In the genomic region with DNA sequence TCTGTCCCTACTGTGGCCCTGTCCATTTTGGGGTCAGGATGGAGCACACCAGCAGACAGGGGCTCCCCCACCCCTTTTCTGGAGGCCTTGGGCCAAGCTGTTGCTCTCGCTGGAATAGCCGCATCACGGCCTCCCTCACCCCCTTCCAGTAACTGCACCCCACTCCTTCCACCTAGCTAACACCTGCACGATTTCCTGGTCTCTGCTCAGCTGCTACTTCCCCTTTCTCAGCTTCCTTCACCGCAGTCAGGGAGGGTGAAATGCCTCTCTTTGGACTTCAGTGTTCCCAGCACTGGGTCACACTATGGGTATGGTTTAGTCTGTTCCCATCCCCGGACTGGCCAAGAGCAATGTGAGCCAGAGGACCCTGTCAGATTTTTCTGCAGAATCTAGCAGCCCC, we compare ENCODE assay signal across 12 cellular contexts.
DNase-seq lines count a peak whose midpoint lies in the region; ATAC-seq lines count a peak whose summit lies in the region.
"Had no signal": no experiment of that assay in that cellular context is flagged by ENCODE, and none has a peak within 500 bp of the region (broad histone marks: within the 10 kb centered on the region; RNA-seq: fewer than 3 reads in every experiment).

No MANE protein-coding gene starts in this region.

- no peak overlapping the region for H3K4me3 Mint-ChIP-seq in activated CD8-positive, alpha-beta memory T cell treated with anti-CD3 and anti-CD28 coated beads, Interleukin-2, amount 10 ng/mL, durations not matched to agents 7 days and 5 days
- no peak overlapping the region for H3K4me3 Mint-ChIP-seq in stimulated activated naive B cell treated with anti-CD40 and anti-IgM and Interleukin-4, amounts not matched to agents 10 μg/mL and 1 μg/mL and 100 μg/mL, for 72 hours
- H3K4me3 Mint-ChIP-seq: activated T-cell treated with anti-CD3 and anti-CD28 coated beads, Interleukin-2, amount 50 U/mL, for 24 hours had no signal

- no peaks in the 10 kb centered on the region for H3K9me3 Mint-ChIP-seq in activated CD8-positive, alpha-beta memory T cell treated with anti-CD3 and anti-CD28 coated beads, Interleukin-2, amount 10 ng/mL, durations not matched to agents 7 days and 5 days (ENCODE audit: low read depth)
- no peaks in the 10 kb centered on the region for H3K9me3 Mint-ChIP-seq in stimulated activated naive B cell treated with anti-CD40 and anti-IgM and Interleukin-4, amounts not matched to agents 10 μg/mL and 1 μg/mL and 100 μg/mL, for 72 hours
- H3K9me3 Mint-ChIP-seq: activated T-cell treated with anti-CD3 and anti-CD28 coated beads, Interleukin-2, amount 50 U/mL, for 24 hours had no signal

- CTCF ChIA-PET in activated CD8-positive, alpha-beta memory T cell treated with anti-CD3 and anti-CD28 coated beads, Interleukin-2, amount 10 ng/mL, durations not matched to agents 7 days and 5 days (lab: Charles Lee), result no interaction called here

- peak; percentile 20 for ATAC-seq in activated CD8-positive, alpha-beta memory T cell treated with anti-CD3 and anti-CD28 coated beads, Interleukin-2, amount 10 ng/mL, durations not matched to agents 7 days and 5 days
- ATAC-seq in HG02588 (IDR thresholded peaks at IDR 0.05; ENCODE audit: unreplicated experiment) (peak; percentile 86), HG03460 (IDR thresholded peaks at IDR 0.05; ENCODE audit: unreplicated experiment) (peak; percentile 76), esophagus mucosa (no peak), HG03097 (IDR thresholded peaks at IDR 0.05; ENCODE audit: low FRiP score, unreplicated experiment) (no peak)
- ATAC-seq in stimulated activated naive B cell treated with anti-CD40 and anti-IgM and Interleukin-4, amounts not matched to agents 10 μg/mL and 1 μg/mL and 100 μg/mL, for 72 hours (replicated peaks), result peak; percentile 62 to 67

- H3K27ac Mint-ChIP-seq in activated CD8-positive, alpha-beta memory T cell treated with anti-CD3 and anti-CD28 coated beads, Interleukin-2, amount 10 ng/mL, durations not matched to agents 7 days and 5 days, result no peak overlapping the region
- H3K27ac Mint-ChIP-seq in stimulated activated naive B cell treated with anti-CD40 and anti-IgM and Interleukin-4, amounts not matched to agents 10 μg/mL and 1 μg/mL and 100 μg/mL, for 72 hours, result no peak overlapping the region
- H3K27ac Mint-ChIP-seq: activated T-cell treated with anti-CD3 and anti-CD28 coated beads, Interleukin-2, amount 50 U/mL, for 24 hours had no signal

- DNase-seq in activated CD8-positive, alpha-beta memory T cell treated with anti-CD3 and anti-CD28 coated beads, Interleukin-2, amount 10 ng/mL, durations not matched to agents 7 days and 5 days, result no peak
- DNase-seq in activated CD8-positive, alpha-beta memory T cell treated with anti-CD3 and anti-CD28 coated beads for 24 hours, result no peak
- no peak for DNase-seq in stimulated activated naive B cell treated with anti-CD40 and anti-IgM and Interleukin-4, amounts not matched to agents 10 μg/mL and 1 μg/mL and 100 μg/mL, for 72 hours
- no peak for DNase-seq in OCI-M2 (lab: John Stamatoyannopoulos, UW; ENCODE audit: unreplicated experiment)
- DNase-seq: activated T-cell treated with anti-CD3 and anti-CD28 coated beads, Interleukin-2, amount 50 U/mL, for 24 hours; DMS153; NCI-H2171 treated with DMSO at 0.1 percent for 48 hours; stimulated activated CD4-positive, alpha-beta T cell treated with anti-CD3 and anti-CD28 coated beads, Interleukin-4, amount 100 ng/mL, for 1 hour had no signal

- no peaks in the 10 kb centered on the region for H3K36me3 Mint-ChIP-seq in activated CD8-positive, alpha-beta memory T cell treated with anti-CD3 and anti-CD28 coated beads, Interleukin-2, amount 10 ng/mL, durations not matched to agents 7 days and 5 days
- H3K36me3 Mint-ChIP-seq in stimulated activated naive B cell treated with anti-CD40 and anti-IgM and Interleukin-4, amounts not matched to agents 10 μg/mL and 1 μg/mL and 100 μg/mL, for 72 hours, result no peaks in the 10 kb centered on the region

- peaks cover 21% of the 10 kb centered on the region for H3K27me3 Mint-ChIP-seq in activated CD8-positive, alpha-beta memory T cell treated with anti-CD3 and anti-CD28 coated beads, Interleukin-2, amount 10 ng/mL, durations not matched to agents 7 days and 5 days
- H3K27me3 Mint-ChIP-seq in stimulated activated naive B cell treated with anti-CD40 and anti-IgM and Interleukin-4, amounts not matched to agents 10 μg/mL and 1 μg/mL and 100 μg/mL, for 72 hours, result peaks cover 14 to 28% of the 10 kb centered on the region in 2 donors

- H3K4me1 Mint-ChIP-seq in activated CD8-positive, alpha-beta memory T cell treated with anti-CD3 and anti-CD28 coated beads, Interleukin-2, amount 10 ng/mL, durations not matched to agents 7 days and 5 days, result peaks cover 12% of the 10 kb centered on the region
- peaks cover 10 to 13% of the 10 kb centered on the region in 2 donors for H3K4me1 Mint-ChIP-seq in stimulated activated naive B cell treated with anti-CD40 and anti-IgM and Interleukin-4, amounts not matched to agents 10 μg/mL and 1 μg/mL and 100 μg/mL, for 72 hours

Comparison
In these comparisons a context has a peak if more than half of its experiments do, and no peak if none do; other contexts are left out.
1. ATAC-seq: peak in activated CD8-positive, alpha-beta memory T cell treated with anti-CD3 and anti-CD28 coated beads, Interleukin-2, amount 10 ng/mL, durations not matched to agents 7 days and 5 days (single experiment), HG02588 (single experiment), HG03460 (single experiment) and stimulated activated naive B cell treated with anti-CD40 and anti-IgM and Interleukin-4, amounts not matched to agents 10 μg/mL and 1 μg/mL and 100 μg/mL, for 72 hours (2 of 2); none in esophagus mucosa (single experiment) and HG03097 (single experiment).